1 cellular context compared by ENCODE assay signal in the genomic region with DNA sequence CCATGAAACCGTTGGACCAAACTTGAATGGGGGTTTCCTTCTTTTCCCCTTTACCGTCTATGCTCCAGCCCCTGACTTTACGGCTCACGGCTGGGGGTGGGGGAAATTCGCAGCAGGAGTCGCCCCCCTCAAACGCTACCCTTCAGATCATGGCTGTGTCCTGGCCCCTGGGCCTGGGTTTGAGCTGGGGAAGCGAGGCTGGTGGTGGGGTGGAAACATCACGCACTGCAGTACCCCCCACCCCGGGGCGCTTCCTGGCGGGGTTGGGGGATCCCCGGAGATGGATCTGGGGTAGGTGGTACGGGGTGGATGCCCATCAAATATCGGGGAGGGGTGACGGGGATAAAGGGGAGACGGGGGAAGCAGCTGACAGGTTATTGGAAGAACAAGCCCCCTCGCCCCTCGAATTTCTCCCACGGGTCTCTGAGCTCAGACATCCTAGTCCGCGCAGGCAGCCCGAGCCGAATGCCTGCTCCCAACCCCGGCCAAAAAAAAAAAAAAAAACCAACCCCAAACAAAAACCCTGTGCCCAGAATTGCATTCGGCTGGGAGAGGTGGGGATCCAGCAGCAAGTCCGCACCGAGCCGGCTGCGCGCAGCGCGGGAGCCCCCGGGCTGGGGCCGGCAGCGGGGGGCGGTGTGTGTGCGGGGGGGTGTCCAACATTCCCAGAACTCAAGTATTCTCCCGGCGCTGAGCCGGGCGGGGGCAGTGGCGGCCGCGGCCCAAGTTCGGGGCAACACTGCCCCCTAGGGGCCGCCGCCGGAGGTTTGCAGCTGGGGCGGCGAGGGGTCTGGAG.
TF ChIP-seq lines count a peak whose summit lies in the region.

No MANE protein-coding gene starts in this region.

TF ChIP-seq in HepG2, 621 proteins besides CTCF, POLR2A, EP300 and RAD21 (continued from another document and continues in another):
- TF ChIP-seq ZSCAN20 (CRISPR knock-in tag; IDR thresholded peaks at IDR 0.05; ENCODE audit: borderline replicate concordance) (no peak), ZFP82 (CRISPR knock-in tag; IDR thresholded peaks at IDR 0.05; ENCODE audit: borderline replicate concordance) (0 out of 2 replicates have a peak, but pooled peaks have one; percentile 46), ZFYVE20 (CRISPR knock-in tag; IDR thresholded peaks at IDR 0.05; ENCODE audit: borderline replicate concordance, low read depth) (no peak), FOXM1 (CRISPR knock-in tag; IDR thresholded peaks at IDR 0.05) (no peak), SALL2 (CRISPR knock-in tag; IDR thresholded peaks at IDR 0.05) (peak; percentile 53; the same call in 1 of the 2 replicates), ZBTB8A (CRISPR knock-in tag; IDR thresholded peaks at IDR 0.05; ENCODE audit: borderline replicate concordance, low read depth) (no peak), KAT8 (CRISPR knock-in tag; IDR thresholded peaks at IDR 0.05) (peak; percentile 42; the same call in 1 of the 2 replicates), ATF7 (IDR thresholded peaks at IDR 0.05) (no peak), ATF7 (CRISPR knock-in tag; IDR thresholded peaks at IDR 0.05) (no peak), ISL2 (CRISPR knock-in tag; IDR thresholded peaks at IDR 0.05) (no peak), TP53 (CRISPR knock-in tag; conservative IDR thresholded peaks at IDR 0.05) (no peak), NCOA1 (CRISPR knock-in tag; IDR thresholded peaks at IDR 0.05) (peak; percentile 78; the same call in 1 of the 2 replicates), ZNF101 (CRISPR knock-in tag; IDR thresholded peaks at IDR 0.05; ENCODE audit: borderline replicate concordance, low read depth) (no peak), HOXA7 (CRISPR knock-in tag; IDR thresholded peaks at IDR 0.05) (no peak), ZSCAN9 (CRISPR knock-in tag; IDR thresholded peaks at IDR 0.05; ENCODE audit: borderline replicate concordance) (no peak), KLF11 (CRISPR knock-in tag; IDR thresholded peaks at IDR 0.05) (no peak), KAT7 (CRISPR knock-in tag; IDR thresholded peaks at IDR 0.05; ENCODE audit: borderline replicate concordance) (no peak), ZNF451 (CRISPR knock-in tag; IDR thresholded peaks at IDR 0.05) (no peak), RXRA (CRISPR knock-in tag; IDR thresholded peaks at IDR 0.05) (no peak), TBX3 (IDR thresholded peaks at IDR 0.05; ENCODE audit: borderline replicate concordance) (no peak), SIN3A (IDR thresholded peaks at IDR 0.05; ENCODE audit: borderline replicate concordance, low read depth, low read length) (peak; percentile 70; the same call in 1 of the 2 replicates), PHF8 (CRISPR knock-in tag; IDR thresholded peaks at IDR 0.05) (peak; percentile 32; the same call in 1 of the 2 replicates), ZNF124 (CRISPR knock-in tag; IDR thresholded peaks at IDR 0.05) (0 out of 2 replicates have a peak, but pooled peaks have one; percentile 67)
- TF ChIP-seq, protein P1, sequence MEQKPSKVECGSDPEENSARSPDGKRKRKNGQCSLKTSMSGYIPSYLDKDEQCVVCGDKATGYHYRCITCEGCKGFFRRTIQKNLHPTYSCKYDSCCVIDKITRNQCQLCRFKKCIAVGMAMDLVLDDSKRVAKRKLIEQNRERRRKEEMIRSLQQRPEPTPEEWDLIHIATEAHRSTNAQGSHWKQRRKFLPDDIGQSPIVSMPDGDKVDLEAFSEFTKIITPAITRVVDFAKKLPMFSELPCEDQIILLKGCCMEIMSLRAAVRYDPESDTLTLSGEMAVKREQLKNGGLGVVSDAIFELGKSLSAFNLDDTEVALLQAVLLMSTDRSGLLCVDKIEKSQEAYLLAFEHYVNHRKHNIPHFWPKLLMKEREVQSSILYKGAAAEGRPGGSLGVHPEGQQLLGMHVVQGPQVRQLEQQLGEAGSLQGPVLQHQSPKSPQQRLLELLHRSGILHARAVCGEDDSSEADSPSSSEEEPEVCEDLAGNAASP (CRISPR knock-in tag; IDR thresholded peaks at IDR 0.05; ENCODE audit: borderline replicate concordance) = 0 out of 2 replicates have a peak, but pooled peaks have one; percentile 47
- TF ChIP-seq, protein P2, sequence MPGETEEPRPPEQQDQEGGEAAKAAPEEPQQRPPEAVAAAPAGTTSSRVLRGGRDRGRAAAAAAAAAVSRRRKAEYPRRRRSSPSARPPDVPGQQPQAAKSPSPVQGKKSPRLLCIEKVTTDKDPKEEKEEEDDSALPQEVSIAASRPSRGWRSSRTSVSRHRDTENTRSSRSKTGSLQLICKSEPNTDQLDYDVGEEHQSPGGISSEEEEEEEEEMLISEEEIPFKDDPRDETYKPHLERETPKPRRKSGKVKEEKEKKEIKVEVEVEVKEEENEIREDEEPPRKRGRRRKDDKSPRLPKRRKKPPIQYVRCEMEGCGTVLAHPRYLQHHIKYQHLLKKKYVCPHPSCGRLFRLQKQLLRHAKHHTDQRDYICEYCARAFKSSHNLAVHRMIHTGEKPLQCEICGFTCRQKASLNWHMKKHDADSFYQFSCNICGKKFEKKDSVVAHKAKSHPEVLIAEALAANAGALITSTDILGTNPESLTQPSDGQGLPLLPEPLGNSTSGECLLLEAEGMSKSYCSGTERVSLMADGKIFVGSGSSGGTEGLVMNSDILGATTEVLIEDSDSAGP (CRISPR knock-in tag; IDR thresholded peaks at IDR 0.05; ENCODE audit: borderline replicate concordance) = peak; percentile 67; the same call in 1 of the 2 replicates
- TF ChIP-seq, protein P3, sequence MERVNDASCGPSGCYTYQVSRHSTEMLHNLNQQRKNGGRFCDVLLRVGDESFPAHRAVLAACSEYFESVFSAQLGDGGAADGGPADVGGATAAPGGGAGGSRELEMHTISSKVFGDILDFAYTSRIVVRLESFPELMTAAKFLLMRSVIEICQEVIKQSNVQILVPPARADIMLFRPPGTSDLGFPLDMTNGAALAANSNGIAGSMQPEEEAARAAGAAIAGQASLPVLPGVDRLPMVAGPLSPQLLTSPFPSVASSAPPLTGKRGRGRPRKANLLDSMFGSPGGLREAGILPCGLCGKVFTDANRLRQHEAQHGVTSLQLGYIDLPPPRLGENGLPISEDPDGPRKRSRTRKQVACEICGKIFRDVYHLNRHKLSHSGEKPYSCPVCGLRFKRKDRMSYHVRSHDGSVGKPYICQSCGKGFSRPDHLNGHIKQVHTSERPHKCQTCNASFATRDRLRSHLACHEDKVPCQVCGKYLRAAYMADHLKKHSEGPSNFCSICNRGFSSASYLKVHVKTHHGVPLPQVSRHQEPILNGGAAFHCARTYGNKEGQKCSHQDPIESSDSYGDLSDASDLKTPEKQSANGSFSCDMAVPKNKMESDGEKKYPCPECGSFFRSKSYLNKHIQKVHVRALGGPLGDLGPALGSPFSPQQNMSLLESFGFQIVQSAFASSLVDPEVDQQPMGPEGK (CRISPR knock-in tag; IDR thresholded peaks at IDR 0.05) = peak; percentile 98
- TF ChIP-seq, protein P4, sequence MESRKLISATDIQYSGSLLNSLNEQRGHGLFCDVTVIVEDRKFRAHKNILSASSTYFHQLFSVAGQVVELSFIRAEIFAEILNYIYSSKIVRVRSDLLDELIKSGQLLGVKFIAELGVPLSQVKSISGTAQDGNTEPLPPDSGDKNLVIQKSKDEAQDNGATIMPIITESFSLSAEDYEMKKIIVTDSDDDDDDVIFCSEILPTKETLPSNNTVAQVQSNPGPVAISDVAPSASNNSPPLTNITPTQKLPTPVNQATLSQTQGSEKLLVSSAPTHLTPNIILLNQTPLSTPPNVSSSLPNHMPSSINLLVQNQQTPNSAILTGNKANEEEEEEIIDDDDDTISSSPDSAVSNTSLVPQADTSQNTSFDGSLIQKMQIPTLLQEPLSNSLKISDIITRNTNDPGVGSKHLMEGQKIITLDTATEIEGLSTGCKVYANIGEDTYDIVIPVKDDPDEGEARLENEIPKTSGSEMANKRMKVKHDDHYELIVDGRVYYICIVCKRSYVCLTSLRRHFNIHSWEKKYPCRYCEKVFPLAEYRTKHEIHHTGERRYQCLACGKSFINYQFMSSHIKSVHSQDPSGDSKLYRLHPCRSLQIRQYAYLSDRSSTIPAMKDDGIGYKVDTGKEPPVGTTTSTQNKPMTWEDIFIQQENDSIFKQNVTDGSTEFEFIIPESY (CRISPR knock-in tag; IDR thresholded peaks at IDR 0.05) = 0 out of 2 replicates have a peak, but pooled peaks have one; percentile 41
- TF ChIP-seq, protein P5, sequence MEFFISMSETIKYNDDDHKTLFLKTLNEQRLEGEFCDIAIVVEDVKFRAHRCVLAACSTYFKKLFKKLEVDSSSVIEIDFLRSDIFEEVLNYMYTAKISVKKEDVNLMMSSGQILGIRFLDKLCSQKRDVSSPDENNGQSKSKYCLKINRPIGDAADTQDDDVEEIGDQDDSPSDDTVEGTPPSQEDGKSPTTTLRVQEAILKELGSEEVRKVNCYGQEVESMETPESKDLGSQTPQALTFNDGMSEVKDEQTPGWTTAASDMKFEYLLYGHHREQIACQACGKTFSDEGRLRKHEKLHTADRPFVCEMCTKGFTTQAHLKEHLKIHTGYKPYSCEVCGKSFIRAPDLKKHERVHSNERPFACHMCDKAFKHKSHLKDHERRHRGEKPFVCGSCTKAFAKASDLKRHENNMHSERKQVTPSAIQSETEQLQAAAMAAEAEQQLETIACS (CRISPR knock-in tag; IDR thresholded peaks at IDR 0.05) = no peak
- TF ChIP-seq, protein P6, sequence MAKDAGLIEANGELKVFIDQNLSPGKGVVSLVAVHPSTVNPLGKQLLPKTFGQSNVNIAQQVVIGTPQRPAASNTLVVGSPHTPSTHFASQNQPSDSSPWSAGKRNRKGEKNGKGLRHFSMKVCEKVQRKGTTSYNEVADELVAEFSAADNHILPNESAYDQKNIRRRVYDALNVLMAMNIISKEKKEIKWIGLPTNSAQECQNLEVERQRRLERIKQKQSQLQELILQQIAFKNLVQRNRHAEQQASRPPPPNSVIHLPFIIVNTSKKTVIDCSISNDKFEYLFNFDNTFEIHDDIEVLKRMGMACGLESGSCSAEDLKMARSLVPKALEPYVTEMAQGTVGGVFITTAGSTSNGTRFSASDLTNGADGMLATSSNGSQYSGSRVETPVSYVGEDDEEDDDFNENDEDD (CRISPR knock-in tag; IDR thresholded peaks at IDR 0.05; ENCODE audit: borderline replicate concordance) = no peak
- TF ChIP-seq, protein P7, sequence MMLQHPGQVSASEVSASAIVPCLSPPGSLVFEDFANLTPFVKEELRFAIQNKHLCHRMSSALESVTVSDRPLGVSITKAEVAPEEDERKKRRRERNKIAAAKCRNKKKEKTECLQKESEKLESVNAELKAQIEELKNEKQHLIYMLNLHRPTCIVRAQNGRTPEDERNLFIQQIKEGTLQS (CRISPR knock-in tag; IDR thresholded peaks at IDR 0.05) = no peak
- TF ChIP-seq, protein P8, sequence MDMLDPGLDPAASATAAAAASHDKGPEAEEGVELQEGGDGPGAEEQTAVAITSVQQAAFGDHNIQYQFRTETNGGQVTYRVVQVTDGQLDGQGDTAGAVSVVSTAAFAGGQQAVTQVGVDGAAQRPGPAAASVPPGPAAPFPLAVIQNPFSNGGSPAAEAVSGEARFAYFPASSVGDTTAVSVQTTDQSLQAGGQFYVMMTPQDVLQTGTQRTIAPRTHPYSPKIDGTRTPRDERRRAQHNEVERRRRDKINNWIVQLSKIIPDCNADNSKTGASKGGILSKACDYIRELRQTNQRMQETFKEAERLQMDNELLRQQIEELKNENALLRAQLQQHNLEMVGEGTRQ (IDR thresholded peaks at IDR 0.05; ENCODE audit: low read depth, low read length) = no peak
- TF ChIP-seq, protein P8 (CRISPR knock-in tag; IDR thresholded peaks at IDR 0.05; ENCODE audit: borderline replicate concordance) = no peak
- TF ChIP-seq, protein P9, sequence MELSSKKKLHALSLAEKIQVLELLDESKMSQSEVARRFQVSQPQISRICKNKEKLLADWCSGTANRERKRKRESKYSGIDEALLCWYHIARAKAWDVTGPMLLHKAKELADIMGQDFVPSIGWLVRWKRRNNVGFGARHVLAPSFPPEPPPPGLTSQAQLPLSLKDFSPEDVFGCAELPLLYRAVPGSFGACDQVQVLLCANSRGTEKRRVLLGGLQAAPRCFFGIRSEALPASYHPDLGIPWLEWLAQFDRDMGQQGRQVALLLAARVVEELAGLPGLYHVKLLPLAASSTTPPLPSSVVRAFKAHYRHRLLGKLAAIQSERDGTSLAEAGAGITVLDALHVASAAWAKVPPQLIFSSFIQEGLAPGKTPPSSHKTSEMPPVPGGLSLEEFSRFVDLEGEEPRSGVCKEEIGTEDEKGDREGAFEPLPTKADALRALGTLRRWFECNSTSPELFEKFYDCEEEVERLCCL (CRISPR knock-in tag; IDR thresholded peaks at IDR 0.05; ENCODE audit: borderline replicate concordance) = no peak
- TF ChIP-seq, protein P10, sequence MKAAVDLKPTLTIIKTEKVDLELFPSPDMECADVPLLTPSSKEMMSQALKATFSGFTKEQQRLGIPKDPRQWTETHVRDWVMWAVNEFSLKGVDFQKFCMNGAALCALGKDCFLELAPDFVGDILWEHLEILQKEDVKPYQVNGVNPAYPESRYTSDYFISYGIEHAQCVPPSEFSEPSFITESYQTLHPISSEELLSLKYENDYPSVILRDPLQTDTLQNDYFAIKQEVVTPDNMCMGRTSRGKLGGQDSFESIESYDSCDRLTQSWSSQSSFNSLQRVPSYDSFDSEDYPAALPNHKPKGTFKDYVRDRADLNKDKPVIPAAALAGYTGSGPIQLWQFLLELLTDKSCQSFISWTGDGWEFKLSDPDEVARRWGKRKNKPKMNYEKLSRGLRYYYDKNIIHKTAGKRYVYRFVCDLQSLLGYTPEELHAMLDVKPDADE (CRISPR knock-in tag; IDR thresholded peaks at IDR 0.05) = no peak
- TF ChIP-seq, protein P11, sequence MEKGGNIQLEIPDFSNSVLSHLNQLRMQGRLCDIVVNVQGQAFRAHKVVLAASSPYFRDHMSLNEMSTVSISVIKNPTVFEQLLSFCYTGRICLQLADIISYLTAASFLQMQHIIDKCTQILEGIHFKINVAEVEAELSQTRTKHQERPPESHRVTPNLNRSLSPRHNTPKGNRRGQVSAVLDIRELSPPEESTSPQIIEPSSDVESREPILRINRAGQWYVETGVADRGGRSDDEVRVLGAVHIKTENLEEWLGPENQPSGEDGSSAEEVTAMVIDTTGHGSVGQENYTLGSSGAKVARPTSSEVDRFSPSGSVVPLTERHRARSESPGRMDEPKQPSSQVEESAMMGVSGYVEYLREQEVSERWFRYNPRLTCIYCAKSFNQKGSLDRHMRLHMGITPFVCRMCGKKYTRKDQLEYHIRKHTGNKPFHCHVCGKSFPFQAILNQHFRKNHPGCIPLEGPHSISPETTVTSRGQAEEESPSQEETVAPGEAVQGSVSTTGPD (CRISPR knock-in tag; IDR thresholded peaks at IDR 0.05) = no peak
